8 cellular contexts compared by ENCODE assay signal in the genomic region with DNA sequence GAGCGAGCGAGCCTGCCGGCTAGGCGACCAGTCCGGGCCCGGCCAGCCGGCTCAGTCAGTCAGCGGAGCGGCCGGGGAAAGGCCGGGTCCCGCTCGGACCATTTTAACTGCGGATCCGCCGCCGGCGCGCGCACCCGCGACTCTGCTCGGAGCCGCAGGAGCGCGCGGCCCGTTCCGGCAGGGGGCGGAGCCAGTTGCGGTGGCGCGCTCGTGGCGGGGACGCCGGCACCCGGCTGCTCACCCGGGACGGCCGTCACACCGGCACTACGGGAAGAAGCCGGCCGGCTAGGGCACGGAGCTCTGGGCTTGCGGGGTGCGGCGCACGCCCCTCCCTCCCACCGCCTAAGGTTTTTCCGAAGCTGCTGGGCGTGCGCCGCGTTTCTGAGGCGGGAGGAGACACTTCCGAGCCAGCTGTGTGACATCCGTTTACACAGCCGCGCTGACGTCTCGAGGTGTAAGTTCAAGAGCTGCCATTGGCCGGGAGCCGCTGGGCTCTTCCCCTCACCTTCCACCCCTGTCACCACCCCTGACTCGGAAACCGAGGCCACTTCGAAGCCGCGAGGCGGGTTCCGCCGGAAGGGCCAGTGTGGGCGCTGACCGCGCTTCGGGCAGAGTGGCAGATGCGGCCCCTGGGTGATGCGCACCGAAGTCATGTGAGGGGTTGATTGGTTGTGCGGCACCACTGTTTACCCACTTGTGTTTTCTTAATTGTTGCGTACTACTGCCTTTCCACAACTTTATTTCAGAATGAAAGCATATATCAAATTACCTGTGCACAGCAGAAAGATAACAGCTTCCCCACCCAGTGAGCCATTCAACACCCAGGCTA. TPM values are rescaled to one million over a fixed set of nuclear protein-coding genes. Genes with fewer than 3 reads are reported as not detected.
A peak's percentile ranks its signal among the peaks of the same experiment; 100 is the strongest.
DNase-seq lines count a peak whose midpoint lies in the region; ATAC-seq, FAIRE-seq and TF ChIP-seq lines count a peak whose summit lies in the region.

Gene FBXL17, minus strand, starts transcription at position 144 of the 829 bp plus-strand sequence.

- no peak for TF ChIP-seq CTCF in AG09319 (IDR thresholded peaks at IDR 0.05; ENCODE audit: low read depth, low read length)
- peak; percentile 7 for TF ChIP-seq CTCF in chondrocyte (IDR thresholded peaks at IDR 0.05)
- no peak for TF ChIP-seq CTCF in kidney (IDR thresholded peaks at IDR 0.05; ENCODE audit: borderline replicate concordance, extremely low read depth, insufficient read depth)

- H3K9me3 ChIP-seq in kidney (ENCODE audit: control insufficient read depth in 1 of 2, low read length in 2 of 2) = no peaks in the 10 kb centered on the region

- peaks cover 30% of the 10 kb centered on the region for H3K4me1 Mint-ChIP-seq in chondrocyte (ENCODE audit: low read depth)

- peak within 1 kb of the TSS; percentile 65 to 89 for H3K4me3 ChIP-seq in kidney (ENCODE audit: low read length in 2 of 2)

- intact Hi-C loops in kidney (cut with DNase I) = no loop called here

- no peaks in the 10 kb centered on the region for H3K36me3 ChIP-seq in kidney (ENCODE audit: control insufficient read depth in 1 of 2, insufficient read depth in 2 of 2, low read length in 2 of 2)

- peak; percentile 75 for DNase-seq in AG09319 (ENCODE audit: extremely low read depth, low read depth)
- DNase-seq in NCI-H460 (ENCODE audit: extremely low read depth, low read depth) = peak; percentile 96
- DNase-seq in activated CD4-positive, CD25-positive, alpha-beta regulatory T cell treated with anti-CD3 and anti-CD28 coated beads, Interleukin-2, amount 50 U/mL, for 72 hours = peak; percentile 89
- DNase-seq in chondrocyte (ENCODE audit: low spot score) = peak; percentile 94
- DNase-seq in kidney = peak; percentile 99
- peak; percentile 85 to 89 for DNase-seq in stimulated activated CD4-positive, alpha-beta T cell treated with anti-CD3 and anti-CD28 coated beads, Interleukin-15, amount 100 ng/mL, for 48 hours (ENCODE audit: low read depth in 2 of 2)

- H3K4me1 ChIP-seq in kidney (ENCODE audit: control insufficient read depth in 1 of 2, insufficient read depth in 1 of 2, low read depth in 1 of 2, low read length in 2 of 2) = peaks cover 4 to 6% of the 10 kb centered on the region in 2 donors

- H3K9ac ChIP-seq in kidney (ENCODE audit: low read length in 2 of 2) = peak within 1 kb of the TSS; percentile 74 to 94

- ATAC-seq in GM19025 (IDR thresholded peaks at IDR 0.05; ENCODE audit: low read depth, unreplicated experiment) (peak; percentile 69), HG03342 (IDR thresholded peaks at IDR 0.05; ENCODE audit: unreplicated experiment) (peak; percentile 73)

- H3K9me3 Mint-ChIP-seq in chondrocyte (ENCODE audit: low read depth) = peaks cover 3% of the 10 kb centered on the region

- peak within 1 kb of the TSS; percentile 95 for H3K4me3 Mint-ChIP-seq in chondrocyte (ENCODE audit: unreplicated experiment)

- no peaks in the 10 kb centered on the region for H3K27me3 Mint-ChIP-seq in chondrocyte (ENCODE audit: low read depth)

- peak within 1 kb of the TSS; percentile 96 to 97 for H3K27ac ChIP-seq in kidney (ENCODE audit: low read depth in 2 of 2, low read length in 2 of 2)

- FAIRE-seq in kidney (lab: Jason Lieb, UNC) = no peak

- H3K27ac Mint-ChIP-seq in chondrocyte (ENCODE audit: unreplicated experiment) = peak within 1 kb of the TSS; percentile 96

- H3K36me3 Mint-ChIP-seq in chondrocyte (ENCODE audit: low read depth) = peaks cover 2% of the 10 kb centered on the region

RNA-seq across cellular contexts. Expression of gene FBXL17, which starts in this region (rescaled TPM):
- 11.5 and 11.6 TPM in 2 replicates for total RNA-seq in NCI-H460 (2014; rRNA removed; shearing (Covaris generic))
- 3.3 and 6.3 TPM in 2 replicates for polyA plus RNA-seq in NCI-H460 (2014; cell fraction: nucleus; rRNA removed)
- total RNA-seq in chondrocyte (15.3 to 25.9 TPM (median 18.6 TPM) in 3 replicates), kidney (26.5 TPM)
- 11.7 TPM for polyA plus RNA-seq in kidney (ENCODE audit: insufficient read depth, low read depth, low replicate concordance)

Comparison
In these comparisons a context has a peak if more than half of its experiments do, and no peak if none do; other contexts are left out.
1. Peak in every context shown above with its lines: DNase-seq, ATAC-seq, H3K4me3 ChIP-seq and H3K27ac ChIP-seq.